Comparison of ENCODE assay signal across 5 cellular contexts in the genomic region with DNA sequence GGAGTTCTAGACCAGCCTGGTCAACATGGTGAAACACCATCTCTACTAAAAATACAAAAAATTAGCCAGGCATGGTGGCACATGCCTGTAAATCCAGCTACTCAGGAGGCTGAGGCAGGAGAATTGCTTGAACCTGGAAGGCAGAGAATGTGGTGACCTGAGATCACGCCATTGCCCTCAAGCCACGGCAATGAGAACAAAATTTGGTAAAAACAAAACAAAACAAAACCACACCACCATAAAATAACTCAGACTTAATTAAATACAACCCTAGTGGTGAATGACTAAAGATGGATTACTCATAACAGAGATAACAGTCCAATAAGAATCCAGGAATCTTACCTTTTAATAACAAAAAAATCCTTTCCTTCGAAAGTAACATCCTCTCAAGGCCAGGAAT.
DNase-seq lines count a peak whose midpoint lies in the region; FAIRE-seq and TF ChIP-seq lines count a peak whose summit lies in the region.
"Not testable (repeated sequence)": the region's sequence is repeated elsewhere in the genome, so short reads cannot be mapped to it uniquely, and the experiment has no call there.

No MANE protein-coding gene starts in this region.

- H3K9me3 Mint-ChIP-seq in astrocyte (ENCODE audit: unreplicated experiment), result not testable (repeated sequence)

- DNase-seq in EL (peak; percentile 8), H4 (ENCODE audit: low spot score) (peak; percentile 41), M059J (ENCODE audit: low read depth) (peak; percentile 73), astrocyte (ENCODE audit: low read depth) (peak; percentile 1), fibroblast of mammary gland (ENCODE audit: low read depth) (peak; percentile 15)

- not testable (repeated sequence) for H2AFZ ChIP-seq in astrocyte (ENCODE audit: low read depth, low read length)

- H3K27ac ChIP-seq in astrocyte (ENCODE audit: low read depth, low read length), result not testable (repeated sequence)

- H3K27me3 Mint-ChIP-seq in astrocyte (ENCODE audit: low read depth, unreplicated experiment), result not testable (repeated sequence)

- H3K9ac ChIP-seq in astrocyte (ENCODE audit: low read length), result not testable (repeated sequence)

- H3K9me3 ChIP-seq in astrocyte (ENCODE audit: insufficient read depth, low read depth, low read length), result not testable (repeated sequence)

- H3K4me2 ChIP-seq in astrocyte (ENCODE audit: low read length), result not testable (repeated sequence)

- not testable (repeated sequence) for H3K4me3 ChIP-seq in astrocyte (ENCODE audit: insufficient read depth, low read depth, low read length); fibroblast of mammary gland (ENCODE audit: control insufficient read depth, low read depth, low read length)

- not testable (repeated sequence) for FAIRE-seq in astrocyte (lab: Jason Lieb, UNC)

- H4K20me1 ChIP-seq in astrocyte (ENCODE audit: insufficient read depth, low read length), result not testable (repeated sequence)

- not testable (repeated sequence) for TF ChIP-seq CTCF in astrocyte (IDR thresholded peaks at IDR 0.05; ENCODE audit: insufficient read depth, low read depth, low read length); fibroblast of mammary gland (conservative IDR thresholded peaks at IDR 0.05; ENCODE audit: control insufficient read depth, insufficient read depth, low read depth, low read length)

- H3K27me3 ChIP-seq in astrocyte (ENCODE audit: insufficient read depth, low read length), result not testable (repeated sequence)

- H3K4me3 Mint-ChIP-seq in astrocyte (ENCODE audit: unreplicated experiment), result not testable (repeated sequence)

- not testable (repeated sequence) for H3K4me1 Mint-ChIP-seq in astrocyte (ENCODE audit: low read depth, unreplicated experiment)

- H3K4me1 ChIP-seq in astrocyte (ENCODE audit: insufficient read depth, low read length), result not testable (repeated sequence)

- H3K79me2 ChIP-seq in astrocyte (ENCODE audit: insufficient read depth, low read length), result not testable (repeated sequence)

- not testable (repeated sequence) for H3K36me3 ChIP-seq in astrocyte (ENCODE audit: insufficient read depth, low read length)

- not testable (repeated sequence) for H3K27ac Mint-ChIP-seq in astrocyte (ENCODE audit: unreplicated experiment)

- H3K36me3 Mint-ChIP-seq in astrocyte (ENCODE audit: low read depth, unreplicated experiment), result not testable (repeated sequence)

Comparison
In these comparisons a context has a peak if more than half of its experiments do, and no peak if none do; other contexts are left out.
1. DNase-seq: peak in every context shown above with its lines; median percentile 73 in M059J; 41 in H4; 15 in fibroblast of mammary gland; 8 in EL; 1 in astrocyte.